In genomic region chr4:66187175-66187720, GRCh38 we compare ENCODE assay signal across 16 cellular contexts.
"Had no signal": no experiment of that assay in that cellular context is flagged by ENCODE, and none has a peak within 500 bp of the region (broad histone marks: within the 10 kb centered on the region; RNA-seq: fewer than 3 reads in every experiment).

No MANE protein-coding gene starts in this region.

- H3K9me3 ChIP-seq: neutrophil, tibial artery had no signal

- H3K27me3 ChIP-seq: neutrophil, tibial artery had no signal

- H3K9ac ChIP-seq: parathyroid adenoma had no signal

- DNase-seq: activated CD4-positive, alpha-beta T cell treated with anti-CD3 and anti-CD28 coated beads, Interleukin-2, amount 50 U/mL, for 1 hour; activated CD8-positive, alpha-beta memory T cell treated with anti-CD3 and anti-CD28 coated beads for 24 hours; activated naive CD8-positive, alpha-beta T cell treated with anti-CD3 and anti-CD28 coated beads, Interleukin-2, amount 10 ng/mL, durations not matched to agents 7 days and 5 days; central memory CD4-positive, alpha-beta T cell; islet precursor cell; mammary epithelial cell; naive B cell; stimulated activated CD4-positive, alpha-beta T cell treated with anti-CD3 and anti-CD28 coated beads, Interleukin-4, amount 100 ng/mL, for 1 hour; stimulated activated naive B cell treated with anti-CD40 and anti-IgM and Interleukin-4, amounts not matched to agents 10 μg/mL and 1 μg/mL and 100 μg/mL, for 72 hours; tibial artery had no signal

- H3K4me1 ChIP-seq: parathyroid adenoma, tibial artery had no signal

- H3K36me3 ChIP-seq: neutrophil, tibial artery had no signal

- H3K4me3 ChIP-seq: coronary artery, tibial artery had no signal

- H3K27ac ChIP-seq: coronary artery, neutrophil, parathyroid adenoma, tibial artery had no signal

- H2AFZ ChIP-seq: parathyroid adenoma had no signal

- ATAC-seq: activated CD4-positive, CD25-positive, alpha-beta regulatory T cell treated with anti-CD3 and anti-CD28 coated beads, Interleukin-2, amount 50 U/mL, for 24 hours; esophagus mucosa; left lobe of liver; stimulated activated naive B cell treated with anti-CD40 and anti-IgM and Interleukin-4, amounts not matched to agents 10 μg/mL and 1 μg/mL and 100 μg/mL, for 72 hours had no signal

- H3K79me2 ChIP-seq: parathyroid adenoma had no signal
